Comparison of ENCODE assay signal across 18 cellular contexts in the genomic region with DNA sequence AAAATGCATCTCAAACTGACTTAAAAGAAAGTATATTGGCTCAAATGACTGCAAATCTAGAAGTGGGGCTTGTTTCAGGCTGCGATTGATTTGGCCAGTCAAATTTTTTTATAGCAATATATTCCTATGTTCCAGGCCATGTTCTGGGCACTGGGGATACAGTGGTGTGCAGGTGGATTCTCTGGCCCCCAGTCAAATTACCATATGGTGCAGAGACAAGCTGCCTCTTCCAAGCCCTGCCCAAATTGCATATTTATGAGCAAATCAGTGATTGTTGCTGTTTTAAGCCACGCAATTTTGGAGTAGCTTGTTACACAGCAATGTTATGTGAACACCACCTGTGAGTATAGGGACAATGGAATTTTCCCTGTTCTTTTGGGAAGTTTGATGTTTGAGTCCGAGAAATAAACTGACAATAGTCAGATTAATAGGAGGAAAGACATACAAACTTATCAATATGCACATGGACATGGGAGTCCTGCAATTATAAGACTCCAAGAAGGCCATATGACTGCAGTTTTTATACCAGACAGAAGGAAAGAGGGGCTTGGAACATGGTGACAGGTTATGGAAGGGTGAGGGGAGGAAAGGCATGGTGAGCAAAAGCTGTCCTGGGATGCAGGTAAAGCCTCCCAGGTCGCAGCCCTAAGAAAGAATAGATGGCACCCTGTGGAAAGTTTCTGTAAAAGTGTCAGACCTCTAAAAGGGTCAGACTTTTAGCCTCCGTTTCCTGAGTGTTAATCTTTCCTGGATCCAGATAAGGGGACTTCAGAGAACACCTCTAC. TPM values are rescaled to one million over a fixed set of nuclear protein-coding genes. Genes with fewer than 3 reads are reported as not detected.
A peak's percentile ranks its signal among the peaks of the same experiment; 100 is the strongest.
DNase-seq lines count a peak whose midpoint lies in the region; ATAC-seq, FAIRE-seq and TF ChIP-seq lines count a peak whose summit lies in the region.
"Had no signal": no experiment of that assay in that cellular context is flagged by ENCODE, and none has a peak within 500 bp of the region (broad histone marks: within the 10 kb centered on the region; RNA-seq: fewer than 3 reads in every experiment).

No MANE protein-coding gene starts in this region.

- H3K4me2 ChIP-seq in GM23338 (no peak overlapping the region), HepG2 (ENCODE audit: low read depth, low read length) (no peak overlapping the region)

- H3K36me3 Mint-ChIP-seq in GM23338 (ENCODE audit: low read depth): no peaks in the 10 kb centered on the region
- H3K36me3 Mint-ChIP-seq: CD4-positive, alpha-beta memory T cell had no signal

- no peaks in the 10 kb centered on the region for H3F3A ChIP-seq in GM23338 (replicated peaks; ENCODE audit: low read depth)

- H2AFZ ChIP-seq in GM23338 (peak overlapping the region; percentile 47; the same call in 1 of the 2 replicates), HepG2 (ENCODE audit: low read length) (no peak overlapping the region)
- H2AFZ ChIP-seq: GM23248 had no signal

- H3K27me3 ChIP-seq in GM23338 (ENCODE audit: insufficient read depth) (no peaks in the 10 kb centered on the region), HepG2 (ENCODE audit: control insufficient read depth in 1 of 2, insufficient read depth in 2 of 2, low read length in 2 of 2) (peaks cover 0 to 14% of the 10 kb centered on the region in 2 experiments; a peak in 1 of 5 replicates)

- no peak for TF ChIP-seq RAD21 in HepG2 (CRISPR knock-in tag; IDR thresholded peaks at IDR 0.05)

- no peak for FAIRE-seq in HepG2 (lab: Jason Lieb, UNC)
- FAIRE-seq: GM12891, GM18507 had no signal

- intact Hi-C loops in HepG2 (cut with micrococcal nuclease; ENCODE audit: unreplicated experiment): no loop called here

- no peak overlapping the region for H3K4me3 Mint-ChIP-seq in GM23338
- H3K4me3 Mint-ChIP-seq: CD4-positive, alpha-beta memory T cell; H9; HFFc6 had no signal

- in situ Hi-C loops in G401 (cut with HindIII; ENCODE audit: low sequenced_read_pairs) (no loop called here), HepG2 (cut with HindIII; ENCODE audit: extremely low pct_ligation_motif_present, low pct_unique_long_range_greater_than_20kb) (no loop called here)

- peak; percentile 80 for DNase-seq in G401 (ENCODE audit: low spot score)
- DNase-seq in GM23338 (ENCODE audit: low spot score): no peak
- DNase-seq in cerebellar cortex (ENCODE audit: low spot score): peak; percentile 73
- no peak for DNase-seq in central memory CD4-positive, alpha-beta T cell
- DNase-seq in HepG2 (ENCODE audit: low spot score): no peak
- DNase-seq: Calu3; CD4-positive, alpha-beta memory T cell; COR-L47; DMS79; EL; GF-D8; GM23248; H9; HFFc6 had no signal

- H3K27ac Mint-ChIP-seq in GM23338: no peak overlapping the region
- H3K27ac Mint-ChIP-seq: H9, HFFc6 had no signal

- no peak for TF ChIP-seq POLR2A in HepG2 (IDR thresholded peaks at IDR 0.05; ENCODE audit: insufficient read depth in 1 of 2, low read depth in 2 of 2, low read length in 2 of 2)

- no peak overlapping the region for H3K9ac ChIP-seq in HepG2 (ENCODE audit: insufficient read depth, low read depth, low read length)
- H3K9ac ChIP-seq: GM23248 had no signal

- H3K36me3 ChIP-seq in GM23338 (ENCODE audit: insufficient read depth) (no peaks in the 10 kb centered on the region), HepG2 (replicated peaks in 1 of 2; ENCODE audit: control insufficient read depth in 1 of 2, insufficient read depth in 2 of 2, low read length in 2 of 2) (no peaks in the 10 kb centered on the region)

- no TSS peak for BruUV-seq in HepG2 (replicated peaks; lab: Mats Ljungman, UMichigan)

- ATAC-seq in GM23338 (no peak), GM18861 (IDR thresholded peaks at IDR 0.05; ENCODE audit: unreplicated experiment) (no peak), HepG2 (no peak)
- ATAC-seq: HCT116 had no signal

- H3K4me1 ChIP-seq in GM23338 (ENCODE audit: insufficient read depth) (no peaks in the 10 kb centered on the region), HepG2 (ENCODE audit: insufficient read depth, low read length) (peaks cover 39% of the 10 kb centered on the region)

- H3K9me3 Mint-ChIP-seq in GM23338: no peaks in the 10 kb centered on the region; the same call in 2 of the 3 replicates
- H3K9me3 Mint-ChIP-seq: CD4-positive, alpha-beta memory T cell; H9; HFFc6 had no signal

- H4K20me1 ChIP-seq in GM23338 (replicated peaks; ENCODE audit: insufficient read depth): no peaks in the 10 kb centered on the region
- no peaks in the 10 kb centered on the region for H4K20me1 ChIP-seq in HepG2 (ENCODE audit: insufficient read depth, low read length)

- H3K79me2 ChIP-seq in GM23338 (replicated peaks; ENCODE audit: insufficient read depth) (no peaks in the 10 kb centered on the region), HepG2 (ENCODE audit: insufficient read depth, low read length) (no peaks in the 10 kb centered on the region)

- no peaks in the 10 kb centered on the region for H3K9me2 ChIP-seq in GM23338 (ENCODE audit: insufficient read depth)

- H3K4me1 Mint-ChIP-seq in GM23338: peaks cover 14% of the 10 kb centered on the region; the same call in 2 of the 3 replicates

- TF ChIP-seq CTCF in GM23338 (conservative IDR thresholded peaks at IDR 0.05; ENCODE audit: low read depth in 2 of 2): no peak
- TF ChIP-seq CTCF in HepG2 (CRISPR knock-in tag; IDR thresholded peaks at IDR 0.05): no peak

- no peaks in the 10 kb centered on the region for H3K9me3 ChIP-seq in HepG2 (ENCODE audit: low read length)

- H3K27me3 Mint-ChIP-seq in GM23338 (ENCODE audit: insufficient read depth, low read depth, poor library complexity): no peaks in the 10 kb centered on the region

- WGBS in HepG2 (ENCODE audit: low lambda C conversion rate): 2% methylated on average over 5 of the region's 5 CpGs

- no peak overlapping the region for H3K4me3 ChIP-seq in GM23338
- no peak overlapping the region for H3K4me3 ChIP-seq in HepG2 (replicated peaks in 1 of 3; ENCODE audit: insufficient read depth in 1 of 3, low read depth in 2 of 3, low read length in 3 of 3)
- H3K4me3 ChIP-seq: GM23248 had no signal

- no peak overlapping the region for H3K27ac ChIP-seq in GM23338 (ENCODE audit: low read depth)
- no peak overlapping the region for H3K27ac ChIP-seq in HepG2 (ENCODE audit: extremely low read length, insufficient read depth, low read length)
- H3K27ac ChIP-seq: GM23248 had no signal

- TF ChIP-seq EP300 in HepG2 (IDR thresholded peaks at IDR 0.05; ENCODE audit: low read depth in 2 of 2, low read length in 2 of 2) (no peak), HepG2 (CRISPR knock-in tag; IDR thresholded peaks at IDR 0.05; ENCODE audit: borderline replicate concordance) (no peak)

- POLR2A ChIA-PET in HepG2 (lab: Yijun Ruan, JAX): no interaction called here

- CTCF ChIA-PET in HepG2 (lab: Yijun Ruan, JAX; ENCODE audit: low intra/inter-chr PET ratio, low total read pairs): no interaction called here

TF ChIP-seq in GM23338, 12 proteins besides CTCF, POLR2A, EP300 and RAD21 (continues in another document):
- no peak for TF ChIP-seq ZNF114 (CRISPR knock-in tag; IDR thresholded peaks at IDR 0.05)

TF ChIP-seq in HepG2, 621 proteins besides CTCF, POLR2A, EP300 and RAD21 (continues in another document):
- TF ChIP-seq ZBTB33 (CRISPR knock-in tag; IDR thresholded peaks at IDR 0.05): no peak
- no peak for TF ChIP-seq TCF7 (IDR thresholded peaks at IDR 0.05; ENCODE audit: low read depth)
- no peak for TF ChIP-seq ZNF550 (CRISPR knock-in tag; IDR thresholded peaks at IDR 0.05; ENCODE audit: borderline replicate concordance)
- no peak for TF ChIP-seq ZNF3 (CRISPR knock-in tag; IDR thresholded peaks at IDR 0.05)
- TF ChIP-seq HOXD1 (CRISPR knock-in tag; IDR thresholded peaks at IDR 0.05): no peak
- TF ChIP-seq ZNF674 (CRISPR knock-in tag; IDR thresholded peaks at IDR 0.05; ENCODE audit: low read depth): no peak

RNA-seq across cellular contexts. Expression of gene CRY1, which starts 13.1 kb away (rescaled TPM):
- 142 and 152 TPM in 2 replicates for total RNA-seq in G401 (2014; rRNA removed; shearing (Covaris generic))
- total RNA-seq in GM23338 (2014; rRNA removed; shearing (Covaris generic)): 25.4 and 28.2 TPM in 2 replicates
- polyA plus RNA-seq in GM23338 (2016; fragmentation: Nextera tagmentation; extraction: Ambion mirVana) (27.7 and 28.5 TPM in 2 replicates), HepG2 (2011; rRNA removed) (10.0 and 11.4 TPM in 2 replicates)
- total RNA-seq in HepG2 (2016; rRNA removed; fragmentation: Illumina TruSeq; extraction: Trizol): 13.9 and 16.2 TPM in 2 replicates
- total RNA-seq in HepG2 (2016; cell fraction: cytosol; rRNA removed; fragmentation: Illumina TruSeq; extraction: Trizol; ENCODE audit: low read depth): 2.1 and 4.7 TPM in 2 replicates
- total RNA-seq in HepG2 (2016; cell fraction: insoluble cytoplasmic fraction; rRNA removed; fragmentation: Illumina TruSeq; extraction: Trizol): 15.3 and 15.7 TPM in 2 replicates
- total RNA-seq in HepG2 (2016; cell fraction: membrane; rRNA removed; fragmentation: Illumina TruSeq; extraction: Trizol): 6.4 and 7.1 TPM in 2 replicates
- 15.0 and 16.0 TPM in 2 replicates for total RNA-seq in HepG2 (2016; cell fraction: nucleus; rRNA removed; fragmentation: Illumina TruSeq; extraction: Trizol)
- polyA plus RNA-seq in HepG2 (2011; cell fraction: cytosol; rRNA removed): 3.6 and 4.8 TPM in 2 replicates
- polyA plus RNA-seq in HepG2 (2011; cell fraction: nucleus; rRNA removed): 34.2 and 41.9 TPM in 2 replicates
- 10.3 and 12.9 TPM in 2 replicates for polyA plus RNA-seq in HepG2 (2012)
- 0.71 and 0.82 TPM in 2 replicates for polyA plus RNA-seq in HepG2 (2016; cell fraction: cytosol; fragmentation: Illumina TruSeq; extraction: Trizol; ENCODE audit: low read depth)
- polyA plus RNA-seq in HepG2 (2016; cell fraction: insoluble cytoplasmic fraction; fragmentation: Illumina TruSeq; extraction: Trizol; ENCODE audit: low read depth): 14.1 and 15.2 TPM in 2 replicates
- 2.0 and 2.4 TPM in 2 replicates for polyA plus RNA-seq in HepG2 (2016; cell fraction: membrane; fragmentation: Illumina TruSeq; extraction: Trizol; ENCODE audit: low read depth)
- 28.5 and 29.3 TPM in 2 replicates for polyA plus RNA-seq in HepG2 (2016; cell fraction: nucleus; fragmentation: Illumina TruSeq; extraction: Trizol; ENCODE audit: insufficient read depth, low read depth)
- 5.5 and 7.3 TPM in 2 replicates for polyA minus RNA-seq in HepG2 (2011; rRNA and poly(A)+ RNA removed; ENCODE audit: low replicate concordance)
- 4.3 and 5.8 TPM in 2 replicates for polyA minus RNA-seq in HepG2 (2011; cell fraction: cytosol; rRNA and poly(A)+ RNA removed)
- 21.1 and 23.1 TPM in 2 replicates for polyA minus RNA-seq in HepG2 (2011; cell fraction: nucleus; rRNA and poly(A)+ RNA removed)

Comparison
In these comparisons a context has a peak if more than half of its experiments do, and no peak if none do; other contexts are left out.
1. DNase-seq: peak in G401 (single experiment) and cerebellar cortex (single experiment); none in GM23338 (single experiment), central memory CD4-positive, alpha-beta T cell (single experiment) and HepG2 (single experiment).